9 cellular contexts compared by ENCODE assay signal in the genomic region with DNA sequence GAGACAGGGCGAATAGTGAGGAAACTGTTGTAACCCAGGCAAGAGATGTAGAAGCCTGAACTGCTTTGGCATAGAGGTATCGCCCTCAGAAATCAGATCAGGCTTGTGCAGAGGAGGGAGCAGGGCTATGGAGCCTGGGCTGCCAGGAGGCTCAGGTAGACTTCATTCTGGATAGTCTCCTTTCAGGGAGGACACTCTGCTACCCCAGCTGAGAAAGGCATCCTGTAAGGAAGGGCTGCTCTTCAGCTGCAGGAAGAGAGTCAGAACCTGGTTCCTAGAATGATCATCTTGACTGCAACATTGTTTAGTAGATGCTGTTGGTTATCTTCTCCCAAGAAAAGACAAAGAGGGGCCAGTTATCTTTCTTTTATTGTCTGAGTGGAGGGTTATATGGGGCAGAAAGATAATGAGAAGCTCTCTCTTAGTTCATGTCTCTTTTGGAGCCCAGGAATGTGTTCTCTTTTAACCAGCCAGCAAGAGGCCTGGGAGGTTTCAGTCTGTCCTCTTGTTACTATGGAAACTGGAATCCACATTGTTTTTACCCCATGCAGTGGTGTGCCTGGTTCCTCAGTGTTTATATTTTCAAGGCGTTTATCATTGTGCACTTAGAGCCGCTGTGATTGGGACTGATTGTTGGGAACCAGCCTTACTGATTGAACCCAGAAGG.
DNase-seq lines count a peak whose midpoint lies in the region; ATAC-seq, FAIRE-seq and TF ChIP-seq lines count a peak whose summit lies in the region.
"Had no signal": no experiment of that assay in that cellular context is flagged by ENCODE, and none has a peak within 500 bp of the region (broad histone marks: within the 10 kb centered on the region; RNA-seq: fewer than 3 reads in every experiment).

No MANE protein-coding gene starts in this region.

- H3K36me3 ChIP-seq in HUES48 (ENCODE audit: control insufficient read depth, insufficient read depth, low read length) (no peaks in the 10 kb centered on the region), HepG2 (replicated peaks in 1 of 2; ENCODE audit: control insufficient read depth in 1 of 2, insufficient read depth in 2 of 2, low read length in 2 of 2) (peaks cover 0 to 4% of the 10 kb centered on the region in 2 experiments; a peak in 3 of 5 replicates)

- TF ChIP-seq RAD21 in HepG2 (CRISPR knock-in tag; IDR thresholded peaks at IDR 0.05), result no peak

- H3K36me3 Mint-ChIP-seq in brain, result no peaks in the 10 kb centered on the region

- POLR2A ChIA-PET in HepG2 (lab: Yijun Ruan, JAX), result no interaction called here

- H3K27me3 ChIP-seq in HUES48 (ENCODE audit: control insufficient read depth, insufficient read depth, low read length) (no peaks in the 10 kb centered on the region), HepG2 (ENCODE audit: control insufficient read depth in 1 of 2, insufficient read depth in 2 of 2, low read length in 2 of 2) (no peaks in the 10 kb centered on the region)

- BruUV-seq in HepG2 (replicated peaks; lab: Mats Ljungman, UMichigan), result no TSS peak

- H3K27ac Mint-ChIP-seq in brain, result peak overlapping the region; percentile 6 to 83 (median 57)
- H3K27ac Mint-ChIP-seq: activated B cell treated with CpG ODN at 0.5 μM for 24 hours had no signal

- intact Hi-C loops in HepG2 (cut with micrococcal nuclease; ENCODE audit: unreplicated experiment), result no loop called here

- peaks cover 3% of the 10 kb centered on the region for H3K79me2 ChIP-seq in HepG2 (ENCODE audit: insufficient read depth, low read length)

- ATAC-seq in HepG2, result peak; percentile 71
- no peak for ATAC-seq in HG03354 (IDR thresholded peaks at IDR 0.05; ENCODE audit: poor library complexity, severe bottlenecking, unreplicated experiment)
- ATAC-seq in GM21390 (IDR thresholded peaks at IDR 0.05; ENCODE audit: unreplicated experiment), result no peak

- H3K9me3 ChIP-seq in HUES48 (ENCODE audit: control insufficient read depth, insufficient read depth, low read length), result no peaks in the 10 kb centered on the region
- H3K9me3 ChIP-seq in HepG2 (ENCODE audit: low read length), result no peaks in the 10 kb centered on the region

- peak overlapping the region in 2 of 5 experiments; percentile 22 to 48 for H3K4me3 Mint-ChIP-seq in brain
- H3K4me3 Mint-ChIP-seq: activated B cell treated with CpG ODN at 0.5 μM for 24 hours had no signal

- no peaks in the 10 kb centered on the region for H4K20me1 ChIP-seq in HepG2 (ENCODE audit: insufficient read depth, low read length)

- H2AFZ ChIP-seq in HepG2 (ENCODE audit: low read length), result no peak overlapping the region

- CTCF ChIA-PET in HepG2 (lab: Yijun Ruan, JAX; ENCODE audit: low intra/inter-chr PET ratio, low total read pairs), result no interaction called here

- TF ChIP-seq CTCF in brain (conservative IDR thresholded peaks at IDR 0.05) (no peak), HepG2 (CRISPR knock-in tag; IDR thresholded peaks at IDR 0.05) (no peak)

- no peaks in the 10 kb centered on the region for H3K9me3 Mint-ChIP-seq in brain
- H3K9me3 Mint-ChIP-seq: activated B cell treated with CpG ODN at 0.5 μM for 24 hours had no signal

- H3K4me2 ChIP-seq in HepG2 (ENCODE audit: low read depth, low read length), result no peak overlapping the region

- no peak overlapping the region; the same call in 1 of the 2 replicates for H3K9ac ChIP-seq in HUES48 (ENCODE audit: low read depth, low read length)
- H3K9ac ChIP-seq in HepG2 (ENCODE audit: insufficient read depth, low read depth, low read length), result no peak overlapping the region

- peak overlapping the region; percentile 59 for H3K27ac ChIP-seq in HUES48 (ENCODE audit: low read depth, low read length)
- H3K27ac ChIP-seq in HepG2 (ENCODE audit: extremely low read length, insufficient read depth, low read length), result peak overlapping the region; percentile 39

- peaks cover 35% of the 10 kb centered on the region for H3K4me1 Mint-ChIP-seq in brain

- no peaks in the 10 kb centered on the region for H3K27me3 Mint-ChIP-seq in brain
- H3K27me3 Mint-ChIP-seq: activated B cell treated with CpG ODN at 0.5 μM for 24 hours had no signal

- in situ Hi-C loops in HepG2 (cut with HindIII; ENCODE audit: extremely low pct_ligation_motif_present, low pct_unique_long_range_greater_than_20kb), result loop anchor here (10.0 kb wide), 1 partner anchor 114 kb away; no protein-coding TSS in a partner anchor

- no peak for FAIRE-seq in HepG2 (lab: Jason Lieb, UNC)

- TF ChIP-seq EP300 in HepG2 (IDR thresholded peaks at IDR 0.05; ENCODE audit: low read depth in 2 of 2, low read length in 2 of 2) (no peak), HepG2 (CRISPR knock-in tag; IDR thresholded peaks at IDR 0.05; ENCODE audit: borderline replicate concordance) (no peak)

- TF ChIP-seq POLR2A in HepG2 (IDR thresholded peaks at IDR 0.05; ENCODE audit: insufficient read depth in 1 of 2, low read depth in 2 of 2, low read length in 2 of 2), result no peak

- peaks cover 8% of the 10 kb centered on the region for H3K4me1 ChIP-seq in HUES48 (ENCODE audit: control insufficient read depth, insufficient read depth, low read length)
- peaks cover 55% of the 10 kb centered on the region for H3K4me1 ChIP-seq in HepG2 (ENCODE audit: insufficient read depth, low read length)

- DNase-seq in AG08396 (ENCODE audit: low spot score) (peak; percentile 69), HepG2 (ENCODE audit: low spot score) (peak; percentile 50), NK-92 (lab: John Stamatoyannopoulos, UW; ENCODE audit: unreplicated experiment) (no peak)
- DNase-seq in NK-92 treated with Interleukin-12 subunit alpha and Interleukin-12 subunit beta, amount 100 ng/mL, for 24 hours (lab: John Stamatoyannopoulos, UW), result no peak
- DNase-seq: activated B cell treated with CpG ODN at 0.5 μM for 24 hours had no signal

- 96% methylated on average over 3 of the region's 4 CpGs for WGBS in HepG2 (ENCODE audit: low lambda C conversion rate)

- no peak overlapping the region for H3K4me3 ChIP-seq in HUES48 (ENCODE audit: low read depth, low read length)
- no peak overlapping the region for H3K4me3 ChIP-seq in HepG2 (replicated peaks in 1 of 3; ENCODE audit: insufficient read depth in 1 of 3, low read depth in 2 of 3, low read length in 3 of 3)

TF ChIP-seq in HepG2, 621 proteins besides CTCF, POLR2A, EP300 and RAD21:
- TF ChIP-seq SOX5 (CRISPR knock-in tag; IDR thresholded peaks at IDR 0.05; ENCODE audit: borderline replicate concordance) (no peak), RFXANK (CRISPR knock-in tag; IDR thresholded peaks at IDR 0.05) (no peak), ZNF788 (CRISPR knock-in tag; IDR thresholded peaks at IDR 0.05; ENCODE audit: borderline replicate concordance) (no peak), ELF4 (CRISPR knock-in tag; IDR thresholded peaks at IDR 0.05; ENCODE audit: borderline replicate concordance) (no peak), GPN1 (CRISPR knock-in tag; IDR thresholded peaks at IDR 0.05; ENCODE audit: borderline replicate concordance) (no peak), HIC2 (CRISPR knock-in tag; IDR thresholded peaks at IDR 0.05; ENCODE audit: low read depth) (no peak)
- TF ChIP-seq, protein P1, sequence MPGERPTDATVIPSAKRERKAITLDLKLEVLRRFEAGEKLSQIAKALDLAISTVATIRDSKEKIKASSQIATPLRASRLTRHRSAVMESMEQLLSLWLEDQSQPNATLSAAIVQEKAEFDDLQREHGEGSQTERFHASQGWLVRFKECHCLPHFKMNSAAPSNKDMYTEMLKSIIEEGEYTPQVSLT (CRISPR knock-in tag; IDR thresholded peaks at IDR 0.05; ENCODE audit: borderline replicate concordance, low read depth), result no peak

Comparison
In these comparisons a context has a peak if more than half of its experiments do, and no peak if none do; other contexts are left out.
1. DNase-seq: peak in AG08396 (single experiment) and HepG2 (single experiment); none in NK-92 treated with Interleukin-12 subunit alpha and Interleukin-12 subunit beta, amount 100 ng/mL, for 24 hours (single experiment) and NK-92 (single experiment).